ENCODE assay signal across 10 cellular contexts in the genomic region with DNA sequence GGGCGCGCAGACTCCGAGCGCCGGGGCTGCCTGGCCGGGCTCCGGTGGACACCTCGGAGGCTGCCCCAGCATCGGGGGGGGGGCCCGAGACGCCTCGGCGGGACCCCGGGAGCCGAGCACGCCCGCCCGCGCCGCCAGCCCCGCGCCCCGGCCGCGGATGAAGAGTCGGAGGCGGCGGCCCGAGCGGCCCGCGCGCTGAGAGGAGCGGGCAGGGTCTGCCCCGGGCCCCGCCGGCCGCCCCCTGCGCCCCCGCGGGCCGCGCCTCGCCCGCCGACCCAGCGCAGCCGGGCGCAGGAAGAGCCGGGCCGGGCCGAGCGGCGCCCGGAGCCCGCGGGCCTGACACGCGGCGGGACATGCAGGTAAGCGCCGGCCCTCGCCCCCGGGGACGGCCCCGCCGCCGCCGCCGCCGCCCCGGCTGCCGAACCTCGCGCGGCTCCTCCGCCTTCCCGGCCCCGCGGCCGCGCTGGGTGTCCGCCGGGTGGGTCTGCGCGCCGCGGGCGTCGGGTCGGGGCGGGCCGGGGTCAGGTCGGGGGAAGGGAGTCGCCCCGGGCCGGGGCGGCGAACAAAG.
DNase-seq lines count a peak whose midpoint lies in the region; ATAC-seq, FAIRE-seq and TF ChIP-seq lines count a peak whose summit lies in the region.
"Had no signal": no experiment of that assay in that cellular context is flagged by ENCODE, and none has a peak within 500 bp of the region (broad histone marks: within the 10 kb centered on the region; RNA-seq: fewer than 3 reads in every experiment).

No MANE protein-coding gene starts in this region.

- H3K9me3 Mint-ChIP-seq in memory B cell: no peaks in the 10 kb centered on the region
- H3K9me3 Mint-ChIP-seq in mesothelial cell of epicardium: no peaks in the 10 kb centered on the region
- no peaks in the 10 kb centered on the region for H3K9me3 Mint-ChIP-seq in nephron progenitor cell
- H3K9me3 Mint-ChIP-seq: activated T-helper 1 cell treated with anti-CD3 and anti-CD28 coated beads, Interleukin-12 subunit alpha, Interleukin-12 subunit beta, Interleukin-2, Interleukin-4 antibody, amounts not matched to agents 30 ng/mL and 10 ng/mL and 1 ng/mL, durations not matched to agents 14 hours and 24 hours and 36 hours had no signal

- H3K27me3 Mint-ChIP-seq in memory B cell: peaks cover 28% of the 10 kb centered on the region
- peaks cover 65% of the 10 kb centered on the region for H3K27me3 Mint-ChIP-seq in mesothelial cell of epicardium (ENCODE audit: low read depth)
- peaks cover 67% of the 10 kb centered on the region for H3K27me3 Mint-ChIP-seq in nephron progenitor cell (ENCODE audit: low read depth, poor library complexity)

- no peak for FAIRE-seq in urothelium cell line (lab: Jason Lieb, UNC)

- TF ChIP-seq CTCF in choroid plexus epithelial cell (conservative IDR thresholded peaks at IDR 0.05; ENCODE audit: low read depth, low read length): no peak
- no peak for TF ChIP-seq CTCF in mesothelial cell of epicardium (IDR thresholded peaks at IDR 0.05; ENCODE audit: unreplicated experiment)
- TF ChIP-seq CTCF in nephron progenitor cell (IDR thresholded peaks at IDR 0.05): no peak

- H3K4me3 ChIP-seq in choroid plexus epithelial cell (ENCODE audit: low read depth, low read length): peak overlapping the region; percentile 66

- H3K4me1 Mint-ChIP-seq in memory B cell (peaks cover 22% of the 10 kb centered on the region), mesothelial cell of epicardium (peaks cover 23% of the 10 kb centered on the region), nephron progenitor cell (peaks cover 58% of the 10 kb centered on the region)

- H3K36me3 Mint-ChIP-seq in memory B cell (no peaks in the 10 kb centered on the region), mesothelial cell of epicardium (no peaks in the 10 kb centered on the region), nephron progenitor cell (ENCODE audit: low read depth) (peaks cover 7% of the 10 kb centered on the region)

- DNase-seq in cardiac septum (ENCODE audit: low spot score): peak; percentile 6
- DNase-seq in Right ventricle myocardium inferior (ENCODE audit: missing footprints): no peak
- no peak for DNase-seq in choroid plexus epithelial cell (ENCODE audit: low read depth)
- peak in 1 of 2 donors; percentile 25 for DNase-seq in memory B cell (ENCODE audit: low spot score in 2 of 2)
- peak; percentile 33 for DNase-seq in urothelium cell line (ENCODE audit: low spot score)
- DNase-seq in mesothelial cell of epicardium (ENCODE audit: low spot score in 2 of 2, unreplicated experiment in 2 of 2): no peak
- no peak for DNase-seq in nephron progenitor cell

- H3K27ac Mint-ChIP-seq in memory B cell (no peak overlapping the region), mesothelial cell of epicardium (no peak overlapping the region), nephron progenitor cell (no peak overlapping the region)
- H3K27ac Mint-ChIP-seq: activated T-helper 1 cell treated with anti-CD3 and anti-CD28 coated beads, Interleukin-12 subunit alpha, Interleukin-12 subunit beta, Interleukin-2, Interleukin-4 antibody, amounts not matched to agents 30 ng/mL and 10 ng/mL and 1 ng/mL, durations not matched to agents 14 hours and 24 hours and 36 hours had no signal

- peak overlapping the region; percentile 74 for H3K4me3 Mint-ChIP-seq in memory B cell
- H3K4me3 Mint-ChIP-seq in mesothelial cell of epicardium: no peak overlapping the region
- no peak overlapping the region for H3K4me3 Mint-ChIP-seq in nephron progenitor cell

- intact Hi-C loops in cardiac septum (cut with DNase I): no loop called here
- intact Hi-C loops in Right ventricle myocardium inferior (cut with DNase I): no loop called here

- ATAC-seq in Right ventricle myocardium inferior (no peak), memory B cell (ENCODE audit: low read depth) (peak; percentile 16), HG03196 (IDR thresholded peaks at IDR 0.05; ENCODE audit: unreplicated experiment) (no peak)
- ATAC-seq: HCT116 had no signal

Comparison
In these comparisons a context has a peak if more than half of its experiments do, and no peak if none do; other contexts are left out.
1. DNase-seq: peak in cardiac septum (single experiment) and urothelium cell line (single experiment); none in Right ventricle myocardium inferior (single experiment), choroid plexus epithelial cell (single experiment), mesothelial cell of epicardium (0 of 2) and nephron progenitor cell (single experiment).